In the genomic region with DNA sequence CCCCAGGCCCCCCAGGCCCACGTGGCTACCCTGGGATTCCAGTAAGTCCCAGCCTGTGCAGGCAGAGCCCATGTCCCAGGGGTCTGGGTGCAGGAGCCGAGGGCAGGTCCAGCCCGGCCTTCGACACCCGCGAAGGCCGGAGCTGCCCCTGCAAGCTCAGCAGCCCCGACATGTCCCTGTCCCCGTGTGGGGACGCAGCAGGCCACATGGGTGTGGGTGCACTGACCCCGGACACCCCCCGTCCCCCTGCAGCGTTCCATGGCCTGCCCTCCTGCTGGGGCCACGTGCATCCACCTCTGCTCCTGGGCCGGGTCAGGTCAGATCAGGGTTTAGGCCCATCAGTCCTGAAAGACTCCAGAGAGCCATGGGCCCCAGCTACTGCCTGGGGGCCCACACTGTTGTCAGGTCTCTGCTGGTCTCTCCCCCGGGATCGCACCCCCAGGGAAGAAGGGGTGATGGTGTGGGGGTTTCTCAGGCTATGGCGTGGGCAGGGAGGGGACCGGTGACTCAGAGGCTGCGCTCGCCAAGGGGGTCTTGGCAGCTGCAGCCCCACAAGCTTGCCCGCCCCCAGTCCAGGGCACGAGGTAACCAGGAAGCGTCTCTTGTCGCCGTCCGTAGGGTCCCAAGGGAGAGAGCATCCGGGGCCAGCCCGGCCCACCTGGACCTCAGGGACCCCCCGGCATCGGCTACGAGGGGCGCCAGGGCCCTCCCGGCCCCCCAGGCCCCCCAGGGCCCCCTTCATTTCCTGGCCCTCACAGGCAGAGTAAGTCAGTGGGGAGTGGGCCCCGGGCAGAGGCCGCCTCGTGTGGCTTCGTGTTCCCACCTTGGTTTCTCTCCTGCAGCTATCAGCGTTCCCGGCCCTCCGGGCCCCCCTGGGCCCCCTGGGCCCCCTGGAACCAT, we compare ENCODE assay signal across 23 cellular contexts. TPM values are rescaled to one million over a fixed set of nuclear protein-coding genes. Genes with fewer than 3 reads are reported as not detected.
DNase-seq lines count a peak whose midpoint lies in the region; ATAC-seq, FAIRE-seq and TF ChIP-seq lines count a peak whose summit lies in the region.
"Had no signal": no experiment of that assay in that cellular context is flagged by ENCODE, and none has a peak within 500 bp of the region (broad histone marks: within the 10 kb centered on the region; RNA-seq: fewer than 3 reads in every experiment).

No MANE protein-coding gene starts in this region.

- POLR2A ChIA-PET in GM12878 (lab: Charles Lee) = no interaction called here

- no peaks in the 10 kb centered on the region for H3K27me3 ChIP-seq in BLaER1
- no peaks in the 10 kb centered on the region for H3K27me3 ChIP-seq in GM12878 (replicated peaks in 1 of 2; ENCODE audit: control insufficient read depth in 2 of 2, insufficient read depth in 2 of 2, low read length in 1 of 2)
- H3K27me3 ChIP-seq in ovary = no peaks in the 10 kb centered on the region
- no peaks in the 10 kb centered on the region for H3K27me3 ChIP-seq in H7 (ENCODE audit: control insufficient read depth, insufficient read depth, low read length)

- no peak for TF ChIP-seq CTCF in GM12878 (IDR thresholded peaks at IDR 0.05 in 2 of 3, conservative IDR thresholded peaks at IDR 0.05 in 1 of 3; ENCODE audit: control insufficient read depth in 2 of 3, extremely low read depth in 1 of 3, insufficient read depth in 1 of 3, low read depth in 3 of 3, low read length in 3 of 3)
- TF ChIP-seq CTCF in ovary (IDR thresholded peaks at IDR 0.05) = no peak

- H3K4me1 ChIP-seq in BLaER1 (peaks cover 20% of the 10 kb centered on the region), GM12878 (ENCODE audit: control insufficient read depth, insufficient read depth, low read length) (peaks cover 2% of the 10 kb centered on the region; the same call in 1 of the 2 replicates), ovary (ENCODE audit: insufficient read depth) (no peaks in the 10 kb centered on the region)
- H3K4me1 ChIP-seq: parathyroid adenoma had no signal

- H4K20me1 ChIP-seq in BLaER1 = no peaks in the 10 kb centered on the region
- H4K20me1 ChIP-seq in GM12878 (ENCODE audit: control insufficient read depth, insufficient read depth) = no peaks in the 10 kb centered on the region

- H3K36me3 ChIP-seq in BLaER1 = no peaks in the 10 kb centered on the region; the same call in 1 of the 2 replicates
- no peaks in the 10 kb centered on the region for H3K36me3 ChIP-seq in GM12878 (ENCODE audit: control insufficient read depth in 2 of 2, insufficient read depth in 2 of 2, low read length in 1 of 2)
- no peaks in the 10 kb centered on the region for H3K36me3 ChIP-seq in ovary
- H3K36me3 ChIP-seq in H7 (replicated peaks; ENCODE audit: control insufficient read depth, insufficient read depth, low read length) = no peaks in the 10 kb centered on the region; the same call in 1 of the 2 replicates

- H3K27ac ChIP-seq in BLaER1 (peak overlapping the region; percentile 18; the same call in 1 of the 2 replicates), GM12878 (ENCODE audit: control insufficient read depth, insufficient read depth) (no peak overlapping the region), ovary (no peak overlapping the region)
- H3K27ac ChIP-seq: parathyroid adenoma, SK-N-MC had no signal

- H3K4me3 ChIP-seq in BLaER1 = no peak overlapping the region
- no peak overlapping the region for H3K4me3 ChIP-seq in GM12878
- H3K4me3 ChIP-seq in ovary = no peak overlapping the region
- no peak overlapping the region for H3K4me3 ChIP-seq in H7 (ENCODE audit: insufficient read depth, low read depth, low read length)
- H3K4me3 ChIP-seq: SK-N-MC had no signal

- TF ChIP-seq RAD21 in GM12878 (IDR thresholded peaks at IDR 0.05; ENCODE audit: insufficient read depth, low read depth, low read length) = no peak

- H3K4me2 ChIP-seq in BLaER1 (peak overlapping the region; percentile 52), GM12878 (ENCODE audit: control insufficient read depth, insufficient read depth) (no peak overlapping the region)

- DNase-seq in GM12878 (ENCODE audit: low read depth, low spot score) (no peak), islet precursor cell (peak; percentile 46), ovary (peak; percentile 10 to 36 (median 27)), amniotic stem cell (lab: John Stamatoyannopoulos, UW) (no peak), H7 (no peak)
- DNase-seq in activated CD4-positive, alpha-beta T cell treated with anti-CD3 and anti-CD28 coated beads, Interleukin-2, amount 50 U/mL, for 4 hours = no peak
- DNase-seq: ACHN; activated CD4-positive, alpha-beta T cell treated with anti-CD3 and anti-CD28 coated beads for 48 hours; activated naive CD4-positive, alpha-beta T cell treated with anti-CD3 and anti-CD28 coated beads, Interleukin-2, amount 10 ng/mL, durations not matched to agents 7 days and 5 days; anterior cingulate cortex; IMR-90; mesenchymal stem cell; NCI-H226 had no signal

- BruUV-seq in GM12878 (replicated peaks; lab: Mats Ljungman, UMichigan) = no TSS peak

- SMC1A ChIA-PET in GM12878 (lab: Charles Lee; ENCODE audit: uncharacterized antibody, unreplicated experiment) = no interaction called here

- in situ Hi-C loops in GM12878 (cut with MboI) = no loop called here

- peaks cover 5% of the 10 kb centered on the region; the same call in 1 of the 2 replicates for H3K9me3 ChIP-seq in BLaER1
- no peaks in the 10 kb centered on the region; the same call in 2 of the 3 replicates for H3K9me3 ChIP-seq in GM12878 (replicated peaks; ENCODE audit: control insufficient read depth, insufficient read depth, low read length)
- no peaks in the 10 kb centered on the region for H3K9me3 ChIP-seq in ovary

- H3K9ac ChIP-seq in BLaER1 (peak overlapping the region; percentile 34), GM12878 (ENCODE audit: control insufficient read depth, insufficient read depth, low read length) (no peak overlapping the region)
- H3K9ac ChIP-seq: parathyroid adenoma had no signal

- intact Hi-C loops in GM12878 (cut with micrococcal nuclease; ENCODE audit: unreplicated experiment) = no loop called here
- intact Hi-C loops in ovary (cut with DNase I) = no loop called here

- TF ChIP-seq EP300 in GM12878 (IDR thresholded peaks at IDR 0.05; ENCODE audit: borderline replicate concordance in 1 of 2, control insufficient read depth in 1 of 2, low read depth in 2 of 2, low read length in 2 of 2) = no peak
- TF ChIP-seq EP300 in ovary (IDR thresholded peaks at IDR 0.05) = no peak

- TF ChIP-seq POLR2A in GM12878 (IDR thresholded peaks at IDR 0.05; ENCODE audit: low read depth, low read length) = no peak
- TF ChIP-seq POLR2A in ovary (IDR thresholded peaks at IDR 0.05) = no peak

- CTCF ChIA-PET in GM12878 (lab: Yijun Ruan, JAX) = interaction anchor here (0.6 kb wide), 1 partner anchor 322 kb away, joined by 3 read pairs; no protein-coding TSS in a partner anchor

- H2AFZ ChIP-seq in GM12878 (ENCODE audit: control insufficient read depth, low read depth, low read length) = no peak overlapping the region
- H2AFZ ChIP-seq: parathyroid adenoma had no signal

- 55% methylated on average over 31 of the region's 41 CpGs for WGBS in GM12878 (ENCODE audit: insufficient coverage, insufficient replicate concordance, low lambda C conversion rate, missing lambda C conversion rate)
- 79 to 85% (median 84%) methylated on average over 33 to 41 of the region's 41 CpGs for whole genome bisulfite sequencing in ovary, 3 donors

- RAD21 ChIA-PET in GM12878 (lab: Charles Lee; ENCODE audit: unreplicated experiment) = no interaction called here

- no peaks in the 10 kb centered on the region for H3K79me2 ChIP-seq in GM12878 (ENCODE audit: control insufficient read depth, insufficient read depth, low read length)
- H3K79me2 ChIP-seq: parathyroid adenoma had no signal

- no peak for FAIRE-seq in GM12878 (lab: Jason Lieb, UNC)
- FAIRE-seq: D721Med, endothelial cell of umbilical vein, GM12891, H1, urothelium cell line had no signal

- ATAC-seq in GM12878 (peak; percentile 13; the same call in 1 of the 3 replicates), HG03469 (IDR thresholded peaks at IDR 0.05; ENCODE audit: unreplicated experiment) (no peak)
- ATAC-seq: T-helper 17 cell had no signal

TF ChIP-seq in GM12878, 131 proteins besides CTCF, POLR2A, EP300 and RAD21 (continues in another document):
- TF ChIP-seq RELB (IDR thresholded peaks at IDR 0.05; ENCODE audit: low read depth) = no peak
- TF ChIP-seq SIN3A (IDR thresholded peaks at IDR 0.05; ENCODE audit: low read depth, low read length) = no peak
- no peak for TF ChIP-seq BACH1 (IDR thresholded peaks at IDR 0.05; ENCODE audit: borderline replicate concordance)
- no peak for TF ChIP-seq YY1 (IDR thresholded peaks at IDR 0.05; ENCODE audit: low read depth, low read length)

RNA-seq across cellular contexts. Expression of gene SLC19A1, which starts 37.5 kb away (rescaled TPM):
- total RNA-seq in GM12878 (2013; cell fraction: nucleolus; rRNA removed) = 66.8 and 69.0 TPM in 2 replicates
- total RNA-seq in GM12878 (2014; rRNA removed) = 14.7 and 18.4 TPM in 2 replicates
- 5.5 and 6.1 TPM in 2 replicates for total RNA-seq in GM12878 (2014; rRNA removed; fragmentation: Illumina TruSeq; extraction: Trizol)
- 43.8 and 49.7 TPM in 2 replicates for total RNA-seq in GM12878 (2021)
- polyA plus RNA-seq in GM12878 (2011; ENCODE audit: low read depth) = 3.7 TPM
- 1.9 and 5.6 TPM in 2 replicates for polyA plus RNA-seq in GM12878 (2011; rRNA removed)
- polyA plus RNA-seq in GM12878 (2011; cell fraction: cytosol; rRNA removed) = 10.4 and 16.7 TPM in 2 replicates
- 36.7 and 53.6 TPM in 2 replicates for polyA plus RNA-seq in GM12878 (2011; cell fraction: nucleus; rRNA removed)
- 12.3 and 13.1 TPM in 2 replicates for polyA plus RNA-seq in GM12878 (2012)
- 1.6 and 3.5 TPM in 2 replicates for polyA plus RNA-seq in GM12878 (2014; fragmentation: Illumina TruSeq; extraction: Trizol)
- polyA plus RNA-seq in GM12878 (2014; fragmentation: Nextera tagmentation; extraction: Ambion mirVana) = 1 to 10 TPM in 1 of 2 experiments, under 1 TPM in 1; 0.42 to 1.5 TPM
- polyA plus RNA-seq in GM12878 (2014; rRNA removed) = 23.8 and 29.8 TPM in 2 replicates
- 10 to 100 TPM; 40.3 to 42.0 TPM for polyA plus RNA-seq in GM12878 (2016; fragmentation: Nextera tagmentation; extraction: Ambion mirVana)
- 16.2 and 21.9 TPM in 2 replicates for polyA minus RNA-seq in GM12878 (2011; rRNA and poly(A)+ RNA removed)
- polyA minus RNA-seq in GM12878 (2011; cell fraction: cytosol; rRNA and poly(A)+ RNA removed) = 9.0 and 10.3 TPM in 2 replicates
- 12.1 and 17.7 TPM in 2 replicates for polyA minus RNA-seq in GM12878 (2011; cell fraction: nucleus; rRNA and poly(A)+ RNA removed)
- total RNA-seq in ovary = 10 to 100 TPM in 4 of 7 donors, 1 to 10 TPM in 3; 2.4 to 18.2 (median 10.1) TPM
- 1 to 10 TPM in 1 of 2 donors, under 1 TPM in 1; 0.88 to 6.9 TPM for polyA plus RNA-seq in ovary
- 17.9 and 19.6 TPM in 2 replicates for total RNA-seq in H7 (2014; rRNA removed; shearing (Covaris generic))

Comparison
In these comparisons a context has a peak if more than half of its experiments do, and no peak if none do; other contexts are left out.
1. DNase-seq: peak in islet precursor cell (single experiment) and ovary (5 of 5); none in GM12878 (single experiment), amniotic stem cell (single experiment), H7 (single experiment) and activated CD4-positive, alpha-beta T cell treated with anti-CD3 and anti-CD28 coated beads, Interleukin-2, amount 50 U/mL, for 4 hours (0 of 2).